11 cellular contexts compared by ENCODE assay signal in genomic region chr2:119487434-119488244, GRCh38. TPM values are rescaled to one million over a fixed set of nuclear protein-coding genes. Genes with fewer than 3 reads are reported as not detected.
DNase-seq lines count a peak whose midpoint lies in the region; ATAC-seq and TF ChIP-seq lines count a peak whose summit lies in the region.
"Had no signal": no experiment of that assay in that cellular context is flagged by ENCODE, and none has a peak within 500 bp of the region (broad histone marks: within the 10 kb centered on the region; RNA-seq: fewer than 3 reads in every experiment).

No MANE protein-coding gene starts in this region.

- no peak overlapping the region for H3K4me3 ChIP-seq in kidney epithelial cell (ENCODE audit: low read depth, low read length)

- no peaks in the 10 kb centered on the region for H3K27me3 ChIP-seq in kidney epithelial cell (ENCODE audit: control insufficient read depth, insufficient read depth, low read length)

- ATAC-seq in GM19463 (IDR thresholded peaks at IDR 0.05; ENCODE audit: unreplicated experiment) (peak; percentile 92), HG03159 (IDR thresholded peaks at IDR 0.05; ENCODE audit: unreplicated experiment) (peak; percentile 91)

- in situ Hi-C loops in ACHN (cut with HindIII; ENCODE audit: low pct_ligation_motif_present, low pct_unique_long_range_greater_than_20kb, low sequenced_read_pairs) = no loop called here

- DNase-seq in ACHN (peak; percentile 89), kidney epithelial cell (ENCODE audit: low read depth) (peak; percentile 48), NCI-H510A (lab: John Stamatoyannopoulos, UW) (no peak), hippocampal formation (lab: John Stamatoyannopoulos, UW) (no peak), Kasumi-1 (lab: John Stamatoyannopoulos, UW) (no peak)
- DNase-seq in activated CD8-positive, alpha-beta memory T cell treated with anti-CD3 and anti-CD28 coated beads, Interleukin-2, amount 50 U/mL, for 48 hours = no peak
- DNase-seq: stimulated activated CD8-positive, alpha-beta memory T cell treated with anti-CD3 and anti-CD28 coated beads, Interleukin-4, amount 100 ng/mL, for 48 hours had no signal

- no peak for TF ChIP-seq CTCF in kidney epithelial cell (IDR thresholded peaks at IDR 0.05; ENCODE audit: insufficient read depth, low read length, poor library complexity, severe bottlenecking)

- H3K36me3 ChIP-seq in kidney epithelial cell (ENCODE audit: control insufficient read depth, insufficient read depth, low read length) = no peaks in the 10 kb centered on the region

RNA-seq across cellular contexts. Expression of gene SCTR, which starts 36.6 kb away (rescaled TPM):
- total RNA-seq in kidney epithelial cell = not detected in 2 replicates
- total RNA-seq: LHCN-M2, neural crest cell had no signal

RNA-seq across cellular contexts. Expression of gene TMEM37, which starts 56.0 kb away (rescaled TPM):
- total RNA-seq in kidney epithelial cell = 1.2 TPM in 1 of 2 replicates, not detected in the other
- total RNA-seq: LHCN-M2 had no signal

RNA-seq across cellular contexts. Expression of gene CFAP221, which starts 56.6 kb away (rescaled TPM):
- total RNA-seq in kidney epithelial cell = 1.0 and 1.8 TPM in 2 replicates
- total RNA-seq: LHCN-M2 had no signal

Comparison
In these comparisons a context has a peak if more than half of its experiments do, and no peak if none do; other contexts are left out.
1. DNase-seq: peak in ACHN (single experiment) and kidney epithelial cell (single experiment); none in activated CD8-positive, alpha-beta memory T cell treated with anti-CD3 and anti-CD28 coated beads, Interleukin-2, amount 50 U/mL, for 48 hours (single experiment), NCI-H510A (single experiment), hippocampal formation (0 of 2) and Kasumi-1 (0 of 2).